In genomic region chr9:38713426-38713825, GRCh38 we compare ENCODE assay signal across 14 cellular contexts. TPM values are rescaled to one million over a fixed set of nuclear protein-coding genes. Genes with fewer than 3 reads are reported as not detected.
DNase-seq lines count a peak whose midpoint lies in the region; ATAC-seq, FAIRE-seq and TF ChIP-seq lines count a peak whose summit lies in the region.
"Had no signal": no experiment of that assay in that cellular context is flagged by ENCODE, and none has a peak within 500 bp of the region (broad histone marks: within the 10 kb centered on the region; RNA-seq: fewer than 3 reads in every experiment).

No MANE protein-coding gene starts in this region.

- no peak overlapping the region for H3K9ac ChIP-seq in HepG2 (ENCODE audit: insufficient read depth, low read depth, low read length)
- H3K9ac ChIP-seq: KMS-11 had no signal

- H3K4me3 Mint-ChIP-seq in activated CD4-positive, alpha-beta memory T cell treated with anti-CD3 and anti-CD28 coated beads, Interleukin-2, amount 10 ng/mL, durations not matched to agents 7 days and 5 days, result no peak overlapping the region
- H3K4me3 Mint-ChIP-seq: CD4-positive, CD25-positive, alpha-beta regulatory T cell had no signal

- H3K4me3 ChIP-seq in epithelial cell of esophagus (ENCODE audit: low read length) (no peak overlapping the region), HepG2 (replicated peaks in 1 of 3; ENCODE audit: insufficient read depth in 1 of 3, low read depth in 2 of 3, low read length in 3 of 3) (no peak overlapping the region), esophagus muscularis mucosa (no peak overlapping the region)
- H3K4me3 ChIP-seq: uterus had no signal

- H3K4me1 ChIP-seq in HepG2 (ENCODE audit: insufficient read depth, low read length) (no peaks in the 10 kb centered on the region), esophagus muscularis mucosa (peaks cover 0 to 8% (median 0%) of the 10 kb centered on the region in 4 donors)
- H3K4me1 ChIP-seq: uterus had no signal

- H3K4me1 Mint-ChIP-seq in activated CD4-positive, alpha-beta memory T cell treated with anti-CD3 and anti-CD28 coated beads, Interleukin-2, amount 10 ng/mL, durations not matched to agents 7 days and 5 days, result no peaks in the 10 kb centered on the region
- H3K4me1 Mint-ChIP-seq: CD4-positive, CD25-positive, alpha-beta regulatory T cell had no signal

- no peaks in the 10 kb centered on the region for H3K27me3 Mint-ChIP-seq in activated CD4-positive, alpha-beta memory T cell treated with anti-CD3 and anti-CD28 coated beads, Interleukin-2, amount 10 ng/mL, durations not matched to agents 7 days and 5 days

- H3K9me3 Mint-ChIP-seq in activated CD4-positive, alpha-beta memory T cell treated with anti-CD3 and anti-CD28 coated beads, Interleukin-2, amount 10 ng/mL, durations not matched to agents 7 days and 5 days, result no peaks in the 10 kb centered on the region
- H3K9me3 Mint-ChIP-seq: CD4-positive, CD25-positive, alpha-beta regulatory T cell had no signal

- intact Hi-C loops in HepG2 (cut with micrococcal nuclease; ENCODE audit: unreplicated experiment), result no loop called here
- intact Hi-C loops in esophagus muscularis mucosa (cut with DNase I), result no loop called here

- TF ChIP-seq CTCF in epithelial cell of esophagus (IDR thresholded peaks at IDR 0.05; ENCODE audit: insufficient read depth, low read depth, low read length, missing control alignments) (no peak), HepG2 (CRISPR knock-in tag; IDR thresholded peaks at IDR 0.05) (no peak), esophagus muscularis mucosa (IDR thresholded peaks at IDR 0.05) (no peak)

- H3K27ac Mint-ChIP-seq in activated CD4-positive, alpha-beta memory T cell treated with anti-CD3 and anti-CD28 coated beads, Interleukin-2, amount 10 ng/mL, durations not matched to agents 7 days and 5 days, result no peak overlapping the region
- H3K27ac Mint-ChIP-seq: CD4-positive, CD25-positive, alpha-beta regulatory T cell had no signal

- H3K4me2 ChIP-seq in HepG2 (ENCODE audit: low read depth, low read length), result no peak overlapping the region
- H3K4me2 ChIP-seq: KMS-11 had no signal

- H3K9me3 ChIP-seq in HepG2 (ENCODE audit: low read length) (no peaks in the 10 kb centered on the region), esophagus muscularis mucosa (no peaks in the 10 kb centered on the region)
- H3K9me3 ChIP-seq: uterus had no signal

- H3K36me3 ChIP-seq in HepG2 (replicated peaks in 1 of 2; ENCODE audit: control insufficient read depth in 1 of 2, insufficient read depth in 2 of 2, low read length in 2 of 2) (no peaks in the 10 kb centered on the region), esophagus muscularis mucosa (no peaks in the 10 kb centered on the region)
- H3K36me3 ChIP-seq: uterus had no signal

- H3K27ac ChIP-seq in HepG2 (ENCODE audit: extremely low read length, insufficient read depth, low read length), result no peak overlapping the region
- no peak overlapping the region for H3K27ac ChIP-seq in esophagus muscularis mucosa (replicated peaks in 1 of 4)
- H3K27ac ChIP-seq: KMS-11, uterus had no signal

- H3K79me2 ChIP-seq in HepG2 (ENCODE audit: insufficient read depth, low read length), result no peaks in the 10 kb centered on the region

- no peak for TF ChIP-seq EP300 in HepG2 (IDR thresholded peaks at IDR 0.05; ENCODE audit: low read depth in 2 of 2, low read length in 2 of 2)
- no peak for TF ChIP-seq EP300 in HepG2 (CRISPR knock-in tag; IDR thresholded peaks at IDR 0.05; ENCODE audit: borderline replicate concordance)
- no peak for TF ChIP-seq EP300 in esophagus muscularis mucosa (IDR thresholded peaks at IDR 0.05)

- no peak for TF ChIP-seq RAD21 in HepG2 (CRISPR knock-in tag; IDR thresholded peaks at IDR 0.05)

- ATAC-seq in HepG2 (no peak), GM21717 (IDR thresholded peaks at IDR 0.05; ENCODE audit: unreplicated experiment) (no peak)

- POLR2A ChIA-PET in HepG2 (lab: Yijun Ruan, JAX), result no interaction called here
- POLR2A ChIA-PET in activated CD4-positive, alpha-beta memory T cell treated with anti-CD3 and anti-CD28 coated beads, Interleukin-2, amount 10 ng/mL, durations not matched to agents 7 days and 5 days (lab: Charles Lee), result no interaction called here

- no peaks in the 10 kb centered on the region for H4K20me1 ChIP-seq in HepG2 (ENCODE audit: insufficient read depth, low read length)

- under 1% methylated on average over 5 of the region's 5 CpGs for WGBS in HepG2 (ENCODE audit: low lambda C conversion rate)
- WGBS in esophagus muscularis mucosa, result 70% methylated on average over 5 of the region's 5 CpGs

- CTCF ChIA-PET in HepG2 (lab: Yijun Ruan, JAX; ENCODE audit: low intra/inter-chr PET ratio, low total read pairs), result no interaction called here
- CTCF ChIA-PET in activated CD4-positive, alpha-beta memory T cell treated with anti-CD3 and anti-CD28 coated beads, Interleukin-2, amount 10 ng/mL, durations not matched to agents 7 days and 5 days (lab: Charles Lee), result no interaction called here

- no peak for FAIRE-seq in HepG2 (lab: Jason Lieb, UNC)

- DNase-seq in COLO829 (ENCODE audit: low spot score), result peak; percentile 50
- peak; percentile 32 for DNase-seq in NCI-H460 (ENCODE audit: extremely low read depth, low read depth)
- DNase-seq in epithelial cell of esophagus (ENCODE audit: low read depth), result peak; percentile 93
- DNase-seq in HepG2 (ENCODE audit: low spot score), result no peak
- no peak for DNase-seq in activated CD4-positive, alpha-beta memory T cell treated with anti-CD3 and anti-CD28 coated beads, Interleukin-2, amount 10 ng/mL, durations not matched to agents 7 days and 5 days
- DNase-seq in hepatic stellate cell (ENCODE audit: low spot score), result no peak
- no peak for DNase-seq in esophagus muscularis mucosa (ENCODE audit: extremely low spot score)
- DNase-seq: CD4-positive, CD25-positive, alpha-beta regulatory T cell; cortex of kidney; GOT3; SHP77 treated with DMSO at 0.1 percent for 48 hours; uterus had no signal

- TF ChIP-seq POLR2A in HepG2 (IDR thresholded peaks at IDR 0.05; ENCODE audit: insufficient read depth in 1 of 2, low read depth in 2 of 2, low read length in 2 of 2) (no peak), esophagus muscularis mucosa (IDR thresholded peaks at IDR 0.05; ENCODE audit: low read depth) (no peak)

- peaks cover 1 to 14% of the 10 kb centered on the region in 2 experiments; a peak in 4 of 5 replicates for H3K27me3 ChIP-seq in HepG2 (ENCODE audit: control insufficient read depth in 1 of 2, insufficient read depth in 2 of 2, low read length in 2 of 2)
- H3K27me3 ChIP-seq in esophagus muscularis mucosa, result no peaks in the 10 kb centered on the region
- H3K27me3 ChIP-seq: uterus had no signal

- no peaks in the 10 kb centered on the region for H3K36me3 Mint-ChIP-seq in activated CD4-positive, alpha-beta memory T cell treated with anti-CD3 and anti-CD28 coated beads, Interleukin-2, amount 10 ng/mL, durations not matched to agents 7 days and 5 days (ENCODE audit: low read depth)
- H3K36me3 Mint-ChIP-seq: CD4-positive, CD25-positive, alpha-beta regulatory T cell had no signal

- BruUV-seq in HepG2 (replicated peaks; lab: Mats Ljungman, UMichigan), result no TSS peak

- in situ Hi-C loops in HepG2 (cut with HindIII; ENCODE audit: extremely low pct_ligation_motif_present, low pct_unique_long_range_greater_than_20kb), result no loop called here

- H2AFZ ChIP-seq in HepG2 (ENCODE audit: low read length), result no peak overlapping the region

TF ChIP-seq in HepG2, 621 proteins besides CTCF, POLR2A, EP300 and RAD21 (continues in another document):
- TF ChIP-seq CEBPB (IDR thresholded peaks at IDR 0.05; ENCODE audit: borderline replicate concordance, low read depth, low read length) (peak; percentile 48; the same call in 1 of the 2 replicates), NPAS2 (CRISPR knock-in tag; IDR thresholded peaks at IDR 0.05; ENCODE audit: borderline replicate concordance) (no peak), MAFK (conservative IDR thresholded peaks at IDR 0.05 in 1 of 2, IDR thresholded peaks at IDR 0.05 in 1 of 2; ENCODE audit: low read length in 2 of 2) (peak in 1 of 2 experiments; percentile 5; a peak in 1 of 4 replicates), MAFF (IDR thresholded peaks at IDR 0.05; ENCODE audit: low read depth, low read length) (0 out of 2 replicates have a peak, but pooled peaks have one; percentile 4)
- TF ChIP-seq, protein P1, sequence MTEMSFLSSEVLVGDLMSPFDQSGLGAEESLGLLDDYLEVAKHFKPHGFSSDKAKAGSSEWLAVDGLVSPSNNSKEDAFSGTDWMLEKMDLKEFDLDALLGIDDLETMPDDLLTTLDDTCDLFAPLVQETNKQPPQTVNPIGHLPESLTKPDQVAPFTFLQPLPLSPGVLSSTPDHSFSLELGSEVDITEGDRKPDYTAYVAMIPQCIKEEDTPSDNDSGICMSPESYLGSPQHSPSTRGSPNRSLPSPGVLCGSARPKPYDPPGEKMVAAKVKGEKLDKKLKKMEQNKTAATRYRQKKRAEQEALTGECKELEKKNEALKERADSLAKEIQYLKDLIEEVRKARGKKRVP (CRISPR knock-in tag; IDR thresholded peaks at IDR 0.05), result peak in 1 of 2 experiments; percentile 51; a peak in 1 of 4 replicates

RNA-seq across cellular contexts. Expression of gene FAM240B, which starts 6.5 kb away (rescaled TPM):
- not detected in 2 replicates for total RNA-seq in NCI-H460 (2014; rRNA removed; shearing (Covaris generic))
- not detected in 2 replicates for polyA plus RNA-seq in NCI-H460 (2014; cell fraction: nucleus; rRNA removed)
- total RNA-seq in HepG2 (2016; rRNA removed; fragmentation: Illumina TruSeq; extraction: Trizol) (not detected in 2 replicates), esophagus muscularis mucosa (not detected)
- total RNA-seq in HepG2 (2016; cell fraction: cytosol; rRNA removed; fragmentation: Illumina TruSeq; extraction: Trizol; ENCODE audit: low read depth), result not detected in 2 replicates
- total RNA-seq in HepG2 (2016; cell fraction: insoluble cytoplasmic fraction; rRNA removed; fragmentation: Illumina TruSeq; extraction: Trizol), result not detected in 2 replicates
- not detected in 2 replicates for total RNA-seq in HepG2 (2016; cell fraction: membrane; rRNA removed; fragmentation: Illumina TruSeq; extraction: Trizol)
- not detected in 2 replicates for total RNA-seq in HepG2 (2016; cell fraction: nucleus; rRNA removed; fragmentation: Illumina TruSeq; extraction: Trizol)
- not detected in 2 replicates for polyA plus RNA-seq in HepG2 (2011; rRNA removed)
- not detected in 2 replicates for polyA plus RNA-seq in HepG2 (2011; cell fraction: cytosol; rRNA removed)
- polyA plus RNA-seq in HepG2 (2011; cell fraction: nucleus; rRNA removed), result not detected in 2 replicates
- polyA plus RNA-seq in HepG2 (2012), result not detected in 2 replicates
- not detected in 2 replicates for polyA plus RNA-seq in HepG2 (2016; cell fraction: cytosol; fragmentation: Illumina TruSeq; extraction: Trizol; ENCODE audit: low read depth)
- not detected in 2 replicates for polyA plus RNA-seq in HepG2 (2016; cell fraction: insoluble cytoplasmic fraction; fragmentation: Illumina TruSeq; extraction: Trizol; ENCODE audit: low read depth)
- polyA plus RNA-seq in HepG2 (2016; cell fraction: membrane; fragmentation: Illumina TruSeq; extraction: Trizol; ENCODE audit: low read depth), result not detected in 2 replicates
- polyA plus RNA-seq in HepG2 (2016; cell fraction: nucleus; fragmentation: Illumina TruSeq; extraction: Trizol; ENCODE audit: insufficient read depth, low read depth), result not detected in 2 replicates
- polyA minus RNA-seq in HepG2 (2011; rRNA and poly(A)+ RNA removed; ENCODE audit: low replicate concordance), result not detected in 2 replicates
- polyA minus RNA-seq in HepG2 (2011; cell fraction: cytosol; rRNA and poly(A)+ RNA removed), result not detected in 2 replicates
- polyA minus RNA-seq in HepG2 (2011; cell fraction: nucleus; rRNA and poly(A)+ RNA removed), result not detected in 2 replicates
- total RNA-seq in activated CD4-positive, alpha-beta memory T cell treated with anti-CD3 and anti-CD28 coated beads, Interleukin-2, amount 10 ng/mL, durations not matched to agents 7 days and 5 days, result not detected
- total RNA-seq: CD4-positive, CD25-positive, alpha-beta regulatory T cell; uterus had no signal
- polyA plus RNA-seq: CD4-positive, CD25-positive, alpha-beta regulatory T cell had no signal

Comparison
In these comparisons a context has a peak if more than half of its experiments do, and no peak if none do; other contexts are left out.
1. DNase-seq: peak in COLO829 (single experiment), NCI-H460 (single experiment) and epithelial cell of esophagus (single experiment); none in HepG2 (single experiment), activated CD4-positive, alpha-beta memory T cell treated with anti-CD3 and anti-CD28 coated beads, Interleukin-2, amount 10 ng/mL, durations not matched to agents 7 days and 5 days (single experiment), hepatic stellate cell (single experiment) and esophagus muscularis mucosa (single experiment).